Comparison of ENCODE assay signal across 10 cellular contexts in genomic region chr20:59572515-59572914, GRCh38. TPM values are rescaled to one million over a fixed set of nuclear protein-coding genes. Genes with fewer than 3 reads are reported as not detected.
"Had no signal": no experiment of that assay in that cellular context is flagged by ENCODE, and none has a peak within 500 bp of the region (broad histone marks: within the 10 kb centered on the region; RNA-seq: fewer than 3 reads in every experiment).

No MANE protein-coding gene starts in this region.

- H3K4me2 ChIP-seq: KMS-11 had no signal

- DNase-seq: H9, HCEC 1CT, Karpas-422, KBM-7 had no signal

- H3K27ac Mint-ChIP-seq: H9, IgD-negative memory B cell had no signal

- H3K36me3 Mint-ChIP-seq: IgD-negative memory B cell had no signal

- H3K27ac ChIP-seq: GM23248, HL-60, KMS-11 had no signal

- H3K9ac ChIP-seq: KMS-11 had no signal

RNA-seq across cellular contexts. Expression of gene PHACTR3, which starts 31.8 kb away (rescaled TPM):
- total RNA-seq: GM23248, H9, HepG2, HT1080 had no signal
- polyA plus RNA-seq: GM23248, HepG2, IgD-negative memory B cell had no signal
